Comparison of ENCODE assay signal across 1 cellular context in the genomic region with DNA sequence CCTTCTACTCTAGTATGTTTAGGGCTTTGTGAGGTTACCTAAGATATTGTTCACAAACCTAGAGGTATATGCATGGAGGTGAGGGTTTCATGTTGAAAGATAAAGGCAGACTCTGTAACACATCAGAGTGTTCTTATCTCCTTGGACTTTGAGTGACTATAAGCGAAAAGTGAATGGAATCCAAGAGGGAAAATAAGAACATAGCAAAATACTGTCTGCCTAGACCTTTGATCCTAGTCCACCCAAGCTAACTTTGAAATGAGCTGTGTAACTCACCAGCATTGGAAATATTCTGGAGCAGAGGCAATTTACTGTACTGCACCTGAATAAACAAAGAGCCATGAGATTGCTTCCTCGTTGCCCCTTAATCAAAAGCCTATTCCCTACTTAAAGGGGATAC.
TF ChIP-seq lines count a peak whose summit lies in the region.

No MANE protein-coding gene starts in this region.

TF ChIP-seq in HepG2, 621 proteins besides CTCF, POLR2A, EP300 and RAD21 (continues in another document):
- TF ChIP-seq SOX5 (CRISPR knock-in tag; IDR thresholded peaks at IDR 0.05; ENCODE audit: borderline replicate concordance) (peak; percentile 30; the same call in 1 of the 2 replicates), KAT2B (IDR thresholded peaks at IDR 0.05; ENCODE audit: borderline replicate concordance, low read depth, low read length) (no peak), HDAC1 (CRISPR knock-in tag; IDR thresholded peaks at IDR 0.05) (0 out of 2 replicates have a peak, but pooled peaks have one; percentile 30), LCORL (IDR thresholded peaks at IDR 0.05) (no peak; the same call in 1 of the 2 replicates), LCORL (CRISPR knock-in tag; IDR thresholded peaks at IDR 0.05) (no peak), FIP1L1 (IDR thresholded peaks at IDR 0.05; ENCODE audit: borderline replicate concordance, insufficient read depth, low read depth, low read length) (no peak), ZKSCAN8 (CRISPR knock-in tag; IDR thresholded peaks at IDR 0.05; ENCODE audit: borderline replicate concordance) (no peak), ISL2 (CRISPR knock-in tag; IDR thresholded peaks at IDR 0.05) (peak; percentile 67), ZEB1 (IDR thresholded peaks at IDR 0.05; ENCODE audit: insufficient replicate concordance, low read depth) (peak; percentile 37), ZNF879 (CRISPR knock-in tag; IDR thresholded peaks at IDR 0.05) (no peak), KDM6A (CRISPR knock-in tag; IDR thresholded peaks at IDR 0.05; ENCODE audit: low read depth) (0 out of 2 replicates have a peak, but pooled peaks have one; percentile 36), MAFF (IDR thresholded peaks at IDR 0.05; ENCODE audit: low read depth, low read length) (0 out of 2 replicates have a peak, but pooled peaks have one; percentile 3), ZNF878 (CRISPR knock-in tag; IDR thresholded peaks at IDR 0.05) (no peak), ZNF7 (CRISPR knock-in tag; IDR thresholded peaks at IDR 0.05) (no peak), ISX (CRISPR knock-in tag; conservative IDR thresholded peaks at IDR 0.05) (no peak), NFRKB (IDR thresholded peaks at IDR 0.05) (no peak), ZNF350 (CRISPR knock-in tag; IDR thresholded peaks at IDR 0.05; ENCODE audit: borderline replicate concordance, low read depth) (no peak), PLRG1 (conservative IDR thresholded peaks at IDR 0.05) (no peak), KMT2A (CRISPR knock-in tag; IDR thresholded peaks at IDR 0.05) (no peak), SP5 (CRISPR knock-in tag; IDR thresholded peaks at IDR 0.05; ENCODE audit: borderline replicate concordance, low read depth) (no peak), ZFP41 (CRISPR knock-in tag; IDR thresholded peaks at IDR 0.05; ENCODE audit: borderline replicate concordance) (no peak), ZNF205 (CRISPR knock-in tag; IDR thresholded peaks at IDR 0.05) (no peak), ZMYM3 (CRISPR knock-in tag; IDR thresholded peaks at IDR 0.05) (0 out of 2 replicates have a peak, but pooled peaks have one; percentile 13), ZSCAN30 (CRISPR knock-in tag; IDR thresholded peaks at IDR 0.05) (no peak), SALL1 (CRISPR knock-in tag; IDR thresholded peaks at IDR 0.05) (peak; percentile 50; the same call in 1 of the 2 replicates), TEAD3 (CRISPR knock-in tag; optimal IDR thresholded peaks at IDR 0.05; ENCODE audit: borderline replicate concordance) (peak; percentile 50)
- TF ChIP-seq, protein P1, sequence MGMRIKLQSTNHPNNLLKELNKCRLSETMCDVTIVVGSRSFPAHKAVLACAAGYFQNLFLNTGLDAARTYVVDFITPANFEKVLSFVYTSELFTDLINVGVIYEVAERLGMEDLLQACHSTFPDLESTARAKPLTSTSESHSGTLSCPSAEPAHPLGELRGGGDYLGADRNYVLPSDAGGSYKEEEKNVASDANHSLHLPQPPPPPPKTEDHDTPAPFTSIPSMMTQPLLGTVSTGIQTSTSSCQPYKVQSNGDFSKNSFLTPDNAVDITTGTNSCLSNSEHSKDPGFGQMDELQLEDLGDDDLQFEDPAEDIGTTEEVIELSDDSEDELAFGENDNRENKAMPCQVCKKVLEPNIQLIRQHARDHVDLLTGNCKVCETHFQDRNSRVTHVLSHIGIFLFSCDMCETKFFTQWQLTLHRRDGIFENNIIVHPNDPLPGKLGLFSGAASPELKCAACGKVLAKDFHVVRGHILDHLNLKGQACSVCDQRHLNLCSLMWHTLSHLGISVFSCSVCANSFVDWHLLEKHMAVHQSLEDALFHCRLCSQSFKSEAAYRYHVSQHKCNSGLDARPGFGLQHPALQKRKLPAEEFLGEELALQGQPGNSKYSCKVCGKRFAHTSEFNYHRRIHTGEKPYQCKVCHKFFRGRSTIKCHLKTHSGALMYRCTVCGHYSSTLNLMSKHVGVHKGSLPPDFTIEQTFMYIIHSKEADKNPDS (CRISPR knock-in tag; IDR thresholded peaks at IDR 0.05) = 0 out of 2 replicates have a peak, but pooled peaks have one; percentile 30
- TF ChIP-seq, protein P2, sequence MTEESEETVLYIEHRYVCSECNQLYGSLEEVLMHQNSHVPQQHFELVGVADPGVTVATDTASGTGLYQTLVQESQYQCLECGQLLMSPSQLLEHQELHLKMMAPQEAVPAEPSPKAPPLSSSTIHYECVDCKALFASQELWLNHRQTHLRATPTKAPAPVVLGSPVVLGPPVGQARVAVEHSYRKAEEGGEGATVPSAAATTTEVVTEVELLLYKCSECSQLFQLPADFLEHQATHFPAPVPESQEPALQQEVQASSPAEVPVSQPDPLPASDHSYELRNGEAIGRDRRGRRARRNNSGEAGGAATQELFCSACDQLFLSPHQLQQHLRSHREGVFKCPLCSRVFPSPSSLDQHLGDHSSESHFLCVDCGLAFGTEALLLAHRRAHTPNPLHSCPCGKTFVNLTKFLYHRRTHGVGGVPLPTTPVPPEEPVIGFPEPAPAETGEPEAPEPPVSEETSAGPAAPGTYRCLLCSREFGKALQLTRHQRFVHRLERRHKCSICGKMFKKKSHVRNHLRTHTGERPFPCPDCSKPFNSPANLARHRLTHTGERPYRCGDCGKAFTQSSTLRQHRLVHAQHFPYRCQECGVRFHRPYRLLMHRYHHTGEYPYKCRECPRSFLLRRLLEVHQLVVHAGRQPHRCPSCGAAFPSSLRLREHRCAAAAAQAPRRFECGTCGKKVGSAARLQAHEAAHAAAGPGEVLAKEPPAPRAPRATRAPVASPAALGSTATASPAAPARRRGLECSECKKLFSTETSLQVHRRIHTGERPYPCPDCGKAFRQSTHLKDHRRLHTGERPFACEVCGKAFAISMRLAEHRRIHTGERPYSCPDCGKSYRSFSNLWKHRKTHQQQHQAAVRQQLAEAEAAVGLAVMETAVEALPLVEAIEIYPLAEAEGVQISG (CRISPR knock-in tag; IDR thresholded peaks at IDR 0.05) = no peak
- TF ChIP-seq, protein P3, sequence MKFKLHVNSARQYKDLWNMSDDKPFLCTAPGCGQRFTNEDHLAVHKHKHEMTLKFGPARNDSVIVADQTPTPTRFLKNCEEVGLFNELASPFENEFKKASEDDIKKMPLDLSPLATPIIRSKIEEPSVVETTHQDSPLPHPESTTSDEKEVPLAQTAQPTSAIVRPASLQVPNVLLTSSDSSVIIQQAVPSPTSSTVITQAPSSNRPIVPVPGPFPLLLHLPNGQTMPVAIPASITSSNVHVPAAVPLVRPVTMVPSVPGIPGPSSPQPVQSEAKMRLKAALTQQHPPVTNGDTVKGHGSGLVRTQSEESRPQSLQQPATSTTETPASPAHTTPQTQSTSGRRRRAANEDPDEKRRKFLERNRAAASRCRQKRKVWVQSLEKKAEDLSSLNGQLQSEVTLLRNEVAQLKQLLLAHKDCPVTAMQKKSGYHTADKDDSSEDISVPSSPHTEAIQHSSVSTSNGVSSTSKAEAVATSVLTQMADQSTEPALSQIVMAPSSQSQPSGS (CRISPR knock-in tag; IDR thresholded peaks at IDR 0.05) = peak; percentile 34; the same call in 1 of the 2 replicates
- TF ChIP-seq, protein P4, sequence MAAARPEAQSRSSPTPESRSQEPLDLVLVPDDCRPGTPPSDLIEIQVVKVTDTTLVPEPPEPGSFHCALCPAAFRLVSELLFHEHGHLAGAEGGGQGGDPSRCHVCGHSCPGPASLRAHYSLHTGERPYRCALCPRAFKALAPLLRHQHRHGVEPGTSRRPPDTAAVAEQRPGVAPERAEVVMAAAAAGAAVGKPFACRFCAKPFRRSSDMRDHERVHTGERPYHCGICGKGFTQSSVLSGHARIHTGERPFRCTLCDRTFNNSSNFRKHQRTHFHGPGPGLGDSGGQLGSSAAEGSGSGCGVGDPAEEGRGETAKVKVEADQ (CRISPR knock-in tag; IDR thresholded peaks at IDR 0.05; ENCODE audit: borderline replicate concordance) = no peak
- TF ChIP-seq, protein P5, sequence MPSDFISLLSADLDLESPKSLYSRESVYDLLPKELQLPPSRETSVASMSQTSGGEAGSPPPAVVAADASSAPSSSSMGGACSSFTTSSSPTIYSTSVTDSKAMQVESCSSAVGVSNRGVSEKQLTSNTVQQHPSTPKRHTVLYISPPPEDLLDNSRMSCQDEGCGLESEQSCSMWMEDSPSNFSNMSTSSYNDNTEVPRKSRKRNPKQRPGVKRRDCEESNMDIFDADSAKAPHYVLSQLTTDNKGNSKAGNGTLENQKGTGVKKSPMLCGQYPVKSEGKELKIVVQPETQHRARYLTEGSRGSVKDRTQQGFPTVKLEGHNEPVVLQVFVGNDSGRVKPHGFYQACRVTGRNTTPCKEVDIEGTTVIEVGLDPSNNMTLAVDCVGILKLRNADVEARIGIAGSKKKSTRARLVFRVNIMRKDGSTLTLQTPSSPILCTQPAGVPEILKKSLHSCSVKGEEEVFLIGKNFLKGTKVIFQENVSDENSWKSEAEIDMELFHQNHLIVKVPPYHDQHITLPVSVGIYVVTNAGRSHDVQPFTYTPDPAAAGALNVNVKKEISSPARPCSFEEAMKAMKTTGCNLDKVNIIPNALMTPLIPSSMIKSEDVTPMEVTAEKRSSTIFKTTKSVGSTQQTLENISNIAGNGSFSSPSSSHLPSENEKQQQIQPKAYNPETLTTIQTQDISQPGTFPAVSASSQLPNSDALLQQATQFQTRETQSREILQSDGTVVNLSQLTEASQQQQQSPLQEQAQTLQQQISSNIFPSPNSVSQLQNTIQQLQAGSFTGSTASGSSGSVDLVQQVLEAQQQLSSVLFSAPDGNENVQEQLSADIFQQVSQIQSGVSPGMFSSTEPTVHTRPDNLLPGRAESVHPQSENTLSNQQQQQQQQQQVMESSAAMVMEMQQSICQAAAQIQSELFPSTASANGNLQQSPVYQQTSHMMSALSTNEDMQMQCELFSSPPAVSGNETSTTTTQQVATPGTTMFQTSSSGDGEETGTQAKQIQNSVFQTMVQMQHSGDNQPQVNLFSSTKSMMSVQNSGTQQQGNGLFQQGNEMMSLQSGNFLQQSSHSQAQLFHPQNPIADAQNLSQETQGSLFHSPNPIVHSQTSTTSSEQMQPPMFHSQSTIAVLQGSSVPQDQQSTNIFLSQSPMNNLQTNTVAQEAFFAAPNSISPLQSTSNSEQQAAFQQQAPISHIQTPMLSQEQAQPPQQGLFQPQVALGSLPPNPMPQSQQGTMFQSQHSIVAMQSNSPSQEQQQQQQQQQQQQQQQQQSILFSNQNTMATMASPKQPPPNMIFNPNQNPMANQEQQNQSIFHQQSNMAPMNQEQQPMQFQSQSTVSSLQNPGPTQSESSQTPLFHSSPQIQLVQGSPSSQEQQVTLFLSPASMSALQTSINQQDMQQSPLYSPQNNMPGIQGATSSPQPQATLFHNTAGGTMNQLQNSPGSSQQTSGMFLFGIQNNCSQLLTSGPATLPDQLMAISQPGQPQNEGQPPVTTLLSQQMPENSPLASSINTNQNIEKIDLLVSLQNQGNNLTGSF (CRISPR knock-in tag; IDR thresholded peaks at IDR 0.05) = no peak
- TF ChIP-seq, protein P6, sequence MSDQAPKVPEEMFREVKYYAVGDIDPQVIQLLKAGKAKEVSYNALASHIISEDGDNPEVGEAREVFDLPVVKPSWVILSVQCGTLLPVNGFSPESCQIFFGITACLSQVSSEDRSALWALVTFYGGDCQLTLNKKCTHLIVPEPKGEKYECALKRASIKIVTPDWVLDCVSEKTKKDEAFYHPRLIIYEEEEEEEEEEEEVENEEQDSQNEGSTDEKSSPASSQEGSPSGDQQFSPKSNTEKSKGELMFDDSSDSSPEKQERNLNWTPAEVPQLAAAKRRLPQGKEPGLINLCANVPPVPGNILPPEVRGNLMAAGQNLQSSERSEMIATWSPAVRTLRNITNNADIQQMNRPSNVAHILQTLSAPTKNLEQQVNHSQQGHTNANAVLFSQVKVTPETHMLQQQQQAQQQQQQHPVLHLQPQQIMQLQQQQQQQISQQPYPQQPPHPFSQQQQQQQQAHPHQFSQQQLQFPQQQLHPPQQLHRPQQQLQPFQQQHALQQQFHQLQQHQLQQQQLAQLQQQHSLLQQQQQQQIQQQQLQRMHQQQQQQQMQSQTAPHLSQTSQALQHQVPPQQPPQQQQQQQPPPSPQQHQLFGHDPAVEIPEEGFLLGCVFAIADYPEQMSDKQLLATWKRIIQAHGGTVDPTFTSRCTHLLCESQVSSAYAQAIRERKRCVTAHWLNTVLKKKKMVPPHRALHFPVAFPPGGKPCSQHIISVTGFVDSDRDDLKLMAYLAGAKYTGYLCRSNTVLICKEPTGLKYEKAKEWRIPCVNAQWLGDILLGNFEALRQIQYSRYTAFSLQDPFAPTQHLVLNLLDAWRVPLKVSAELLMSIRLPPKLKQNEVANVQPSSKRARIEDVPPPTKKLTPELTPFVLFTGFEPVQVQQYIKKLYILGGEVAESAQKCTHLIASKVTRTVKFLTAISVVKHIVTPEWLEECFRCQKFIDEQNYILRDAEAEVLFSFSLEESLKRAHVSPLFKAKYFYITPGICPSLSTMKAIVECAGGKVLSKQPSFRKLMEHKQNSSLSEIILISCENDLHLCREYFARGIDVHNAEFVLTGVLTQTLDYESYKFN (CRISPR knock-in tag; conservative IDR thresholded peaks at IDR 0.05) = peak; percentile 65
- TF ChIP-seq, protein P7, sequence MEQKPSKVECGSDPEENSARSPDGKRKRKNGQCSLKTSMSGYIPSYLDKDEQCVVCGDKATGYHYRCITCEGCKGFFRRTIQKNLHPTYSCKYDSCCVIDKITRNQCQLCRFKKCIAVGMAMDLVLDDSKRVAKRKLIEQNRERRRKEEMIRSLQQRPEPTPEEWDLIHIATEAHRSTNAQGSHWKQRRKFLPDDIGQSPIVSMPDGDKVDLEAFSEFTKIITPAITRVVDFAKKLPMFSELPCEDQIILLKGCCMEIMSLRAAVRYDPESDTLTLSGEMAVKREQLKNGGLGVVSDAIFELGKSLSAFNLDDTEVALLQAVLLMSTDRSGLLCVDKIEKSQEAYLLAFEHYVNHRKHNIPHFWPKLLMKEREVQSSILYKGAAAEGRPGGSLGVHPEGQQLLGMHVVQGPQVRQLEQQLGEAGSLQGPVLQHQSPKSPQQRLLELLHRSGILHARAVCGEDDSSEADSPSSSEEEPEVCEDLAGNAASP (CRISPR knock-in tag; IDR thresholded peaks at IDR 0.05; ENCODE audit: borderline replicate concordance) = peak; percentile 19; the same call in 1 of the 2 replicates
- TF ChIP-seq, protein P8, sequence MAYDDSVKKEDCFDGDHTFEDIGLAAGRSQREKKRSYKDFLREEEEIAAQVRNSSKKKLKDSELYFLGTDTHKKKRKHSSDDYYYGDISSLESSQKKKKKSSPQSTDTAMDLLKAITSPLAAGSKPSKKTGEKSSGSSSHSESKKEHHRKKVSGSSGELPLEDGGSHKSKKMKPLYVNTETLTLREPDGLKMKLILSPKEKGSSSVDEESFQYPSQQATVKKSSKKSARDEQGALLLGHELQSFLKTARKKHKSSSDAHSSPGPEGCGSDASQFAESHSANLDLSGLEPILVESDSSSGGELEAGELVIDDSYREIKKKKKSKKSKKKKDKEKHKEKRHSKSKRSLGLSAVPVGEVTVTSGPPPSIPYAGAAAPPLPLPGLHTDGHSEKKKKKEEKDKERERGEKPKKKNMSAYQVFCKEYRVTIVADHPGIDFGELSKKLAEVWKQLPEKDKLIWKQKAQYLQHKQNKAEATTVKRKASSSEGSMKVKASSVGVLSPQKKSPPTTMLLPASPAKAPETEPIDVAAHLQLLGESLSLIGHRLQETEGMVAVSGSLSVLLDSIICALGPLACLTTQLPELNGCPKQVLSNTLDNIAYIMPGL (CRISPR knock-in tag; IDR thresholded peaks at IDR 0.05; ENCODE audit: borderline replicate concordance in 1 of 2, low read depth in 1 of 2) = no peak
